Comparison of ENCODE assay signal across 8 cellular contexts in the genomic region with DNA sequence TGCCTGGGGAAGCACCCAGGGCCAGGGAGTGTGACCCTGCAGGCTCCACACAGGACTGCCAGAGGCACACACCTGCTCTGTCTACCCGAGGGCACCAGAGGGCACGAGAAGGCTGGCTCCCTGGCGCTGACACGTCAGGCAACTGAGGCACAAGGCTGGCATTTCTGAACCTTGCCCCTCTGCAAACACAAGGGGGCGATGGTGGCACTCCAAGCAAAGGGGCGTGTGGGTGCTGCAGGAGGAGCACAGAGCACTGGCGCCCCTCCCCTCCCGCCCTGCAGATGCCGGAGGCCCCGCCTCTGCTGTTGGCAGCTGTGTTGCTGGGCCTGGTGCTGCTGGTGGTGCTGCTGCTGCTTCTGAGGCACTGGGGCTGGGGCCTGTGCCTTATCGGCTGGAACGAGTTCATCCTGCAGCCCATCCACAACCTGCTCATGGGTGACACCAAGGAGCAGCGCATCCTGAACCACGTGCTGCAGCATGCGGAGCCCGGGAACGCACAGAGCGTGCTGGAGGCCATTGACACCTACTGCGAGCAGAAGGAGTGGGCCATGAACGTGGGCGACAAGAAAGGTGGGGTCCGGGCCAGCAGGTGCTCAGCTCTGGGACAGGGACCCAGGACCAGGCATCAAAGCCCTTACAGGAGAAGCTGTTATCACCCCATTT. TPM values are rescaled to one million over a fixed set of nuclear protein-coding genes. Genes with fewer than 3 reads are reported as not detected.
A peak's percentile ranks its signal among the peaks of the same experiment; 100 is the strongest.
DNase-seq lines count a peak whose midpoint lies in the region; ATAC-seq lines count a peak whose summit lies in the region.

No MANE protein-coding gene starts in this region.

- H3K4me3 ChIP-seq in Jurkat, Clone E6-1 (ENCODE audit: low read length) = no peak overlapping the region
- H3K4me3 ChIP-seq in SJCRH30 = no peak overlapping the region

- intact Hi-C loops in left ventricle myocardium superior (cut with micrococcal nuclease) = no loop called here

- H3K27ac ChIP-seq in SJCRH30 = no peak overlapping the region

- H3K27me3 ChIP-seq in SJCRH30 = no peaks in the 10 kb centered on the region

- DNase-seq in D341Med (ENCODE audit: low spot score) = peak; percentile 90
- peak; percentile 79 for DNase-seq in Jurkat, Clone E6-1 (ENCODE audit: low read depth, low spot score)
- DNase-seq in SJCRH30 = peak; percentile 81 to 86
- DNase-seq in amniotic stem cell (lab: John Stamatoyannopoulos, UW) = peak; percentile 48
- peak; percentile 73 for DNase-seq in left ventricle myocardium superior
- peak; percentile 73 for DNase-seq in renal cortical epithelial cell (ENCODE audit: low read depth)

- no peaks in the 10 kb centered on the region for H3K9me3 ChIP-seq in SJCRH30 (replicated peaks)

- ATAC-seq in left ventricle myocardium superior (peak; percentile 39), HG02588 (IDR thresholded peaks at IDR 0.05; ENCODE audit: unreplicated experiment) (no peak), GM21390 (IDR thresholded peaks at IDR 0.05; ENCODE audit: unreplicated experiment) (no peak)

- H3K4me1 ChIP-seq in SJCRH30 = peaks cover 12% of the 10 kb centered on the region

- peaks cover 10% of the 10 kb centered on the region; the same call in 1 of the 2 replicates for H3K36me3 ChIP-seq in SJCRH30

RNA-seq across cellular contexts. Expression of a gene that starts 20.8 kb away (rescaled TPM):
- polyA plus RNA-seq in Jurkat, Clone E6-1 (2012; ENCODE audit: insufficient read depth, insufficient read length) = 9.0 TPM
- 17.0 and 17.2 TPM in 2 replicates for total RNA-seq in SJCRH30 (2014; rRNA removed; shearing (Covaris generic))
- total RNA-seq in left ventricle myocardium superior = 42.4 TPM
- 15.0 and 22.6 TPM in 2 replicates for total RNA-seq in renal cortical epithelial cell

RNA-seq across cellular contexts. Expression of a gene that starts 20.8 kb away (rescaled TPM):
- polyA plus RNA-seq in Jurkat, Clone E6-1 (2012; ENCODE audit: insufficient read depth, insufficient read length) = 117 TPM
- 69.2 and 74.6 TPM in 2 replicates for total RNA-seq in SJCRH30 (2014; rRNA removed; shearing (Covaris generic))
- total RNA-seq in left ventricle myocardium superior = 83.4 TPM
- total RNA-seq in renal cortical epithelial cell = 246 and 480 TPM in 2 replicates

RNA-seq across cellular contexts. Expression of a gene that starts 54.2 kb away (rescaled TPM):
- 12.7 TPM for polyA plus RNA-seq in Jurkat, Clone E6-1 (2012; ENCODE audit: insufficient read depth, insufficient read length)
- 4.2 and 9.0 TPM in 2 replicates for total RNA-seq in SJCRH30 (2014; rRNA removed; shearing (Covaris generic))
- total RNA-seq in left ventricle myocardium superior = 26.8 TPM
- 31.7 and 72.1 TPM in 2 replicates for total RNA-seq in renal cortical epithelial cell

RNA-seq across cellular contexts. Expression of a gene that starts 58.5 kb away (rescaled TPM):
- polyA plus RNA-seq in Jurkat, Clone E6-1 (2012; ENCODE audit: insufficient read depth, insufficient read length) = 14.8 TPM
- 8.1 and 9.4 TPM in 2 replicates for total RNA-seq in SJCRH30 (2014; rRNA removed; shearing (Covaris generic))
- total RNA-seq in left ventricle myocardium superior (71.5 TPM), renal cortical epithelial cell (34.9 and 56.3 TPM in 2 replicates)
